ENCODE assay signal across 14 cellular contexts in genomic region chr2:215003001-215003400, GRCh38.
DNase-seq lines count a peak whose midpoint lies in the region; ATAC-seq, FAIRE-seq and TF ChIP-seq lines count a peak whose summit lies in the region.
"Had no signal": no experiment of that assay in that cellular context is flagged by ENCODE, and none has a peak within 500 bp of the region (broad histone marks: within the 10 kb centered on the region; RNA-seq: fewer than 3 reads in every experiment).

No MANE protein-coding gene starts in this region.

- H3K4me3 ChIP-seq in IMR-90 (ENCODE audit: insufficient read depth, low read depth, low read length): no peak overlapping the region
- H3K4me3 ChIP-seq in bronchial epithelial cell (ENCODE audit: low read depth, low read length): no peak overlapping the region
- no peak overlapping the region for H3K4me3 ChIP-seq in Karpas-422 (ENCODE audit: low read length)
- no peak overlapping the region for H3K4me3 ChIP-seq in endodermal cell (ENCODE audit: low read length)

- no peak for TF ChIP-seq RAD21 in IMR-90 (IDR thresholded peaks at IDR 0.05; ENCODE audit: low read length)

- H3K4ac ChIP-seq in IMR-90 (ENCODE audit: low read depth, low read length): no peak overlapping the region

- no peak overlapping the region for H3K27ac ChIP-seq in IMR-90 (ENCODE audit: insufficient read depth, low read length)
- H3K27ac ChIP-seq in Karpas-422 (ENCODE audit: low read length): no peak overlapping the region
- H3K27ac ChIP-seq in endodermal cell (ENCODE audit: low read depth, low read length): no peak overlapping the region
- H3K27ac ChIP-seq: C4-2B had no signal

- H3K27me3 Mint-ChIP-seq in neural crest cell (ENCODE audit: low read depth) (no peaks in the 10 kb centered on the region), Calu3 (ENCODE audit: unreplicated experiment) (no peaks in the 10 kb centered on the region), endodermal cell (ENCODE audit: insufficient read depth) (no peaks in the 10 kb centered on the region)

- H3K9me3 ChIP-seq in IMR-90 (ENCODE audit: control insufficient read depth, insufficient read depth, low read length) (no peaks in the 10 kb centered on the region), Karpas-422 (ENCODE audit: low read length) (no peaks in the 10 kb centered on the region), endodermal cell (ENCODE audit: control insufficient read depth, low read length) (no peaks in the 10 kb centered on the region)

- CTCF ChIA-PET in IMR-90 (lab: Yijun Ruan, JAX) (no interaction called here), Calu3 (lab: Charles Lee) (no interaction called here)

- no peak overlapping the region for H3K56ac ChIP-seq in IMR-90 (ENCODE audit: extremely low read depth, insufficient read depth, low read length)

- H4K20me1 ChIP-seq in IMR-90 (ENCODE audit: insufficient read depth, low read length): no peaks in the 10 kb centered on the region
- no peaks in the 10 kb centered on the region for H4K20me1 ChIP-seq in Karpas-422 (ENCODE audit: insufficient read depth, low read depth, low read length)

- no peaks in the 10 kb centered on the region for H3K79me2 ChIP-seq in Karpas-422 (ENCODE audit: low read length)

- TF ChIP-seq CTCF in IMR-90 (conservative IDR thresholded peaks at IDR 0.05; ENCODE audit: low read depth, low read length) (no peak), bronchial epithelial cell (IDR thresholded peaks at IDR 0.05; ENCODE audit: insufficient read depth, low read length, severe bottlenecking) (no peak), neural crest cell (conservative IDR thresholded peaks at IDR 0.05) (no peak), Calu3 (IDR thresholded peaks at IDR 0.05; ENCODE audit: unreplicated experiment) (no peak), endodermal cell (conservative IDR thresholded peaks at IDR 0.05) (no peak)

- no peaks in the 10 kb centered on the region for H3K36me3 ChIP-seq in IMR-90 (ENCODE audit: control insufficient read depth, insufficient read depth, low read length)
- H3K36me3 ChIP-seq in bronchial epithelial cell (ENCODE audit: control insufficient read depth, insufficient read depth, low read length): no peaks in the 10 kb centered on the region
- H3K36me3 ChIP-seq in Karpas-422 (ENCODE audit: insufficient read depth, low read length): no peaks in the 10 kb centered on the region
- no peaks in the 10 kb centered on the region for H3K36me3 ChIP-seq in endodermal cell (ENCODE audit: control insufficient read depth, insufficient read depth, low read length)

- no peak overlapping the region for H2AK5ac ChIP-seq in IMR-90 (ENCODE audit: low read depth, low read length)

- H3K36me3 Mint-ChIP-seq in neural crest cell (ENCODE audit: low read depth) (no peaks in the 10 kb centered on the region), Calu3 (ENCODE audit: insufficient read depth, unreplicated experiment) (no peaks in the 10 kb centered on the region), endodermal cell (ENCODE audit: low read depth) (no peaks in the 10 kb centered on the region)
- H3K36me3 Mint-ChIP-seq: activated naive CD4-positive, alpha-beta T cell treated with anti-CD3 and anti-CD28 coated beads, Interleukin-2, amount 50 U/mL, for 24 hours; IgD-negative memory B cell; stimulated activated effector memory CD8-positive, alpha-beta T cell treated with anti-CD3 and anti-CD28 coated beads, Interleukin-12 subunit alpha, Interleukin-12 subunit beta, amount 100 ng/mL, for 72 hours had no signal

- H3K79me1 ChIP-seq in IMR-90 (ENCODE audit: low read depth in 1 of 2, low read length in 2 of 2): no peaks in the 10 kb centered on the region

- no peak overlapping the region for H4K91ac ChIP-seq in IMR-90 (ENCODE audit: insufficient read depth, low read depth, low read length)

- H3K4me1 Mint-ChIP-seq in neural crest cell: peaks cover 12% of the 10 kb centered on the region
- H3K4me1 Mint-ChIP-seq in Calu3 (ENCODE audit: low read depth, unreplicated experiment): no peaks in the 10 kb centered on the region
- H3K4me1 Mint-ChIP-seq in endodermal cell: no peaks in the 10 kb centered on the region
- H3K4me1 Mint-ChIP-seq: activated naive CD4-positive, alpha-beta T cell treated with anti-CD3 and anti-CD28 coated beads, Interleukin-2, amount 50 U/mL, for 24 hours; IgD-negative memory B cell; stimulated activated effector memory CD8-positive, alpha-beta T cell treated with anti-CD3 and anti-CD28 coated beads, Interleukin-12 subunit alpha, Interleukin-12 subunit beta, amount 100 ng/mL, for 72 hours had no signal

- H3K9me2 ChIP-seq in Karpas-422 (replicated peaks; ENCODE audit: insufficient read depth, low read length): no peaks in the 10 kb centered on the region

- H3K9me3 Mint-ChIP-seq in neural crest cell (no peaks in the 10 kb centered on the region), Calu3 (ENCODE audit: low read depth, unreplicated experiment) (no peaks in the 10 kb centered on the region), endodermal cell (no peaks in the 10 kb centered on the region)
- H3K9me3 Mint-ChIP-seq: activated naive CD4-positive, alpha-beta T cell treated with anti-CD3 and anti-CD28 coated beads, Interleukin-2, amount 50 U/mL, for 24 hours; HFFc6; stimulated activated effector memory CD8-positive, alpha-beta T cell treated with anti-CD3 and anti-CD28 coated beads, Interleukin-12 subunit alpha, Interleukin-12 subunit beta, amount 100 ng/mL, for 72 hours had no signal

- TF ChIP-seq POLR2A in IMR-90 (IDR thresholded peaks at IDR 0.05; ENCODE audit: low read depth, low read length): no peak

- H2BK20ac ChIP-seq in IMR-90 (ENCODE audit: low read depth, low read length): no peak overlapping the region

- BruUV-seq in IMR-90 (replicated peaks; lab: Mats Ljungman, UMichigan) (no TSS peak), Calu3 (replicated peaks; lab: Mats Ljungman, UMichigan) (no TSS peak)

- dilution Hi-C loops in IMR-90 (cut with HindIII; ENCODE audit: low sequenced_read_pairs, unreplicated experiment): no loop called here

- in situ Hi-C loops in IMR-90 (cut with MboI; ENCODE audit: low sequenced_read_pairs): no loop called here

- WGBS in IMR-90 (ENCODE audit: extremely low coverage in 2 of 2, insufficient read length in 1 of 2), 2 experiments: no CpG with 5 or more reads among the region's 4 CpGs
- WGBS in endodermal cell (ENCODE audit: insufficient coverage in 1 of 2, insufficient read length in 1 of 2), 2 experiments: 50 to 62% methylated on average over 1 to 4 of the region's 4 CpGs

- H4K8ac ChIP-seq in IMR-90 (ENCODE audit: low read depth in 2 of 2, low read length in 2 of 2): no peak overlapping the region

- H3K14ac ChIP-seq in IMR-90 (replicated peaks; ENCODE audit: low read depth, low read length): no peak overlapping the region

- no peak overlapping the region for H3K4me3 Mint-ChIP-seq in neural crest cell
- no peak overlapping the region for H3K4me3 Mint-ChIP-seq in Calu3 (ENCODE audit: low read depth, unreplicated experiment)
- no peak overlapping the region for H3K4me3 Mint-ChIP-seq in endodermal cell
- H3K4me3 Mint-ChIP-seq: activated naive CD4-positive, alpha-beta T cell treated with anti-CD3 and anti-CD28 coated beads, Interleukin-2, amount 50 U/mL, for 24 hours; HFFc6; IgD-negative memory B cell; stimulated activated effector memory CD8-positive, alpha-beta T cell treated with anti-CD3 and anti-CD28 coated beads, Interleukin-12 subunit alpha, Interleukin-12 subunit beta, amount 100 ng/mL, for 72 hours had no signal

- H4K5ac ChIP-seq in IMR-90 (ENCODE audit: low read depth, low read length): no peak overlapping the region

- H3K4me1 ChIP-seq in IMR-90 (ENCODE audit: control insufficient read depth, insufficient read depth, low read length) (no peaks in the 10 kb centered on the region), Karpas-422 (ENCODE audit: low read length) (no peaks in the 10 kb centered on the region), endodermal cell (ENCODE audit: control insufficient read depth, insufficient read depth, low read length) (no peaks in the 10 kb centered on the region)

- H2BK120ac ChIP-seq in IMR-90 (ENCODE audit: low read depth, low read length): no peak overlapping the region

- H3K9ac ChIP-seq in IMR-90 (ENCODE audit: low read depth, low read length) (no peak overlapping the region), Karpas-422 (ENCODE audit: low read length) (no peak overlapping the region), endodermal cell (ENCODE audit: extremely low read depth, low read length, poor library complexity, severe bottlenecking) (no peak overlapping the region)

- H2AK9ac ChIP-seq in IMR-90 (replicated peaks; ENCODE audit: low read depth, low read length, poor library complexity): no peak overlapping the region

- H3K23ac ChIP-seq in IMR-90 (ENCODE audit: low read depth, low read length): no peak overlapping the region

- no peak for ATAC-seq in IMR-90 (ENCODE audit: low read depth)
- ATAC-seq in GM18870 (IDR thresholded peaks at IDR 0.05; ENCODE audit: unreplicated experiment): no peak
- ATAC-seq: stimulated activated effector memory CD8-positive, alpha-beta T cell treated with anti-CD3 and anti-CD28 coated beads, Interleukin-12 subunit alpha, Interleukin-12 subunit beta, amount 100 ng/mL, for 72 hours had no signal

- peak; percentile 30 for DNase-seq in COR-L47 (lab: John Stamatoyannopoulos, UW)
- DNase-seq in IMR-90: peak; percentile 1
- DNase-seq in bronchial epithelial cell (ENCODE audit: low read depth): peak; percentile 19
- no peak for DNase-seq in neural crest cell (ENCODE audit: low read depth, low spot score)
- DNase-seq in Karpas-422: no peak
- DNase-seq in Calu3: no peak
- no peak for DNase-seq in endodermal cell
- DNase-seq: stimulated activated CD4-positive, alpha-beta T cell treated with anti-CD3 and anti-CD28 coated beads, Interleukin-1b, Interleukin-23, amount 100 ng/mL, for 48 hours had no signal

- no peak overlapping the region for H3K18ac ChIP-seq in IMR-90 (ENCODE audit: low read depth, low read length)

- H2BK15ac ChIP-seq in IMR-90 (ENCODE audit: low read depth, low read length): no peak overlapping the region

- POLR2A ChIA-PET in IMR-90 (lab: Charles Lee; ENCODE audit: unreplicated experiment): no interaction called here

- no peak overlapping the region for H2BK5ac ChIP-seq in IMR-90 (ENCODE audit: low read depth, low read length, poor library complexity, severe bottlenecking)

- no peak for FAIRE-seq in bronchial epithelial cell (lab: Jason Lieb, UNC)

- H3K27me3 ChIP-seq in IMR-90 (ENCODE audit: control insufficient read depth, insufficient read depth, low read length) (no peaks in the 10 kb centered on the region; the same call in 1 of the 2 replicates), bronchial epithelial cell (ENCODE audit: control insufficient read depth, insufficient read depth, low read length) (no peaks in the 10 kb centered on the region), Karpas-422 (ENCODE audit: low read length) (no peaks in the 10 kb centered on the region), endodermal cell (ENCODE audit: control insufficient read depth, insufficient read depth, low read length, poor library complexity, severe bottlenecking) (no peaks in the 10 kb centered on the region)

- H3K4me2 ChIP-seq in IMR-90 (ENCODE audit: low read depth, low read length) (no peak overlapping the region), Karpas-422 (ENCODE audit: low read depth, low read length, poor library complexity, severe bottlenecking) (no peak overlapping the region)

- H2AFZ ChIP-seq in IMR-90 (replicated peaks; ENCODE audit: low read length, poor library complexity) (no peak overlapping the region), Karpas-422 (ENCODE audit: low read length) (no peak overlapping the region)

- H3K9me1 ChIP-seq in IMR-90 (ENCODE audit: insufficient read depth, low read length): no peaks in the 10 kb centered on the region

- H3K27ac Mint-ChIP-seq in neural crest cell (ENCODE audit: unreplicated experiment): peak overlapping the region; percentile 57
- no peak overlapping the region for H3K27ac Mint-ChIP-seq in Calu3 (ENCODE audit: unreplicated experiment)
- no peak overlapping the region for H3K27ac Mint-ChIP-seq in endodermal cell
- H3K27ac Mint-ChIP-seq: activated naive CD4-positive, alpha-beta T cell treated with anti-CD3 and anti-CD28 coated beads, Interleukin-2, amount 50 U/mL, for 24 hours; HFFc6; IgD-negative memory B cell; stimulated activated effector memory CD8-positive, alpha-beta T cell treated with anti-CD3 and anti-CD28 coated beads, Interleukin-12 subunit alpha, Interleukin-12 subunit beta, amount 100 ng/mL, for 72 hours had no signal

- intact Hi-C loops in IMR-90 (cut with micrococcal nuclease): loop anchor here (2.0 kb wide), 1 partner anchor 1196 kb away; no protein-coding TSS in a partner anchor
- intact Hi-C loops in Calu3 (cut with micrococcal nuclease; ENCODE audit: unreplicated experiment): loop anchor here (5.0 to 10.0 kb wide), 2 partner anchors 1196 to 1748 kb away; no protein-coding TSS in a partner anchor

Comparison
In these comparisons a context has a peak if more than half of its experiments do, and no peak if none do; other contexts are left out.
1. DNase-seq: peak in COR-L47 (single experiment), IMR-90 (single experiment) and bronchial epithelial cell (single experiment); none in neural crest cell (single experiment), Karpas-422 (single experiment), Calu3 (single experiment) and endodermal cell (single experiment).